Comparison of ENCODE assay signal across 20 cellular contexts in the genomic region with DNA sequence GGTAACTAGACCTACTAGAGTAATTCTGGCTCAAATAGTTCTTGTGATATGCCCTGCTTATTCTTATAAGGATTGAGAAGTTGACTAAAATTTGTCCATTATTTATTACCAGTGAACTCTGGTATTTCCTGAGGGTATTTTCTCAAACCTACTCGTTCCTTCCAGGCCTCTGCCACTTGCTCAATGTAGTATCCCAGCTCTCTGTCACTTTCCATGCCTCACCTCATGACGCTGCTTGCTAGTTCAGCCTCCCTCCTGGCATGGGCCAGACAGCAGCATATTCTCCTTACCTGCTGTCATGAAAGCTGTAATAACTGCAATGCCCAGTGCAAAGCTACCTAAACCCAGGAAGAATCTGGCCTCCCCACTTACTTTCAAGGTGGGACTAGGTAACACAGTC.
DNase-seq lines count a peak whose midpoint lies in the region; ATAC-seq and TF ChIP-seq lines count a peak whose summit lies in the region.
"Had no signal": no experiment of that assay in that cellular context is flagged by ENCODE, and none has a peak within 500 bp of the region (broad histone marks: within the 10 kb centered on the region; RNA-seq: fewer than 3 reads in every experiment).

No MANE protein-coding gene starts in this region.

- 80% methylated on average over 2 of the region's 2 CpGs for WGBS in SK-N-SH (ENCODE audit: low lambda C conversion rate)
- 63% methylated on average over 2 of the region's 2 CpGs for WGBS in esophagus muscularis mucosa

- H3K27me3 Mint-ChIP-seq in nephron progenitor cell (ENCODE audit: low read depth, poor library complexity): peaks cover 4% of the 10 kb centered on the region
- H3K27me3 Mint-ChIP-seq: activated CD8-positive, alpha-beta T cell treated with anti-CD3 and anti-CD28 coated beads for 36 hours; activated T-helper 17 cell treated with anti-CD3 and anti-CD28 coated beads, Interleukin-2, amount 50 U/mL, for 72 hours; dendritic cell treated with granulocyte-macrophage colony-stimulating factor and Interleukin-4, amounts not matched to agents 40 ng/mL and 50 ng/mL, for 4 days; naive B cell had no signal

- H3K4me3 ChIP-seq in SK-N-SH (ENCODE audit: low read depth in 2 of 2, low read length in 1 of 2): no peak overlapping the region
- H3K4me3 ChIP-seq in esophagus muscularis mucosa: no peak overlapping the region
- H3K4me3 ChIP-seq in upper lobe of right lung: no peak overlapping the region
- H3K4me3 ChIP-seq: GM23338, thyroid gland had no signal

- POLR2A ChIA-PET in SK-N-SH (lab: Yijun Ruan, JAX): no interaction called here

- H3K4me1 ChIP-seq in SK-N-SH (ENCODE audit: control insufficient read depth in 1 of 2, insufficient read depth in 2 of 2, low read depth in 1 of 2, low read length in 1 of 2): peaks cover 2 to 38% of the 10 kb centered on the region in 2 experiments; a peak in 2 of 4 replicates
- H3K4me1 ChIP-seq in esophagus muscularis mucosa: peaks cover 12 to 31% (median 28%) of the 10 kb centered on the region in 4 donors
- H3K4me1 ChIP-seq in upper lobe of right lung: no peaks in the 10 kb centered on the region
- H3K4me1 ChIP-seq: thyroid gland had no signal

- H3K9me3 ChIP-seq in SK-N-SH (no peaks in the 10 kb centered on the region), esophagus muscularis mucosa (no peaks in the 10 kb centered on the region), upper lobe of right lung (no peaks in the 10 kb centered on the region)
- H3K9me3 ChIP-seq: thyroid gland had no signal

- no peaks in the 10 kb centered on the region for H3K9me2 ChIP-seq in SK-N-SH

- H3K79me2 ChIP-seq in SK-N-SH (ENCODE audit: insufficient read depth): no peaks in the 10 kb centered on the region

- peak overlapping the region; percentile 69 for H3K4me2 ChIP-seq in SK-N-SH
- H3K4me2 ChIP-seq: GM23338 had no signal

- intact Hi-C loops in esophagus muscularis mucosa (cut with DNase I) (loop anchor here (5.0 kb wide), 1 partner anchor 718 kb away; no protein-coding TSS in a partner anchor), upper lobe of right lung (cut with DNase I) (no loop called here)

- no peaks in the 10 kb centered on the region for H4K20me1 ChIP-seq in SK-N-SH (ENCODE audit: insufficient read depth)

- H3K27me3 ChIP-seq in SK-N-SH (ENCODE audit: insufficient read depth): no peaks in the 10 kb centered on the region
- H3K27me3 ChIP-seq in esophagus muscularis mucosa: no peaks in the 10 kb centered on the region
- no peaks in the 10 kb centered on the region for H3K27me3 ChIP-seq in upper lobe of right lung
- H3K27me3 ChIP-seq: thyroid gland had no signal

- H3K4me3 Mint-ChIP-seq in nephron progenitor cell: no peak overlapping the region
- H3K4me3 Mint-ChIP-seq: activated CD8-positive, alpha-beta T cell treated with anti-CD3 and anti-CD28 coated beads for 36 hours; activated T-helper 17 cell treated with anti-CD3 and anti-CD28 coated beads, Interleukin-2, amount 50 U/mL, for 72 hours; CD4-positive, alpha-beta memory T cell; dendritic cell treated with granulocyte-macrophage colony-stimulating factor and Interleukin-4, amounts not matched to agents 40 ng/mL and 50 ng/mL, for 4 days; GM23338; naive B cell had no signal

- CTCF ChIA-PET in SK-N-SH (lab: Yijun Ruan, JAX): interaction anchor here (0.9 to 1.3 kb wide), 4 partner anchors 13 to 1176 kb away, joined by 3 to 10 read pairs (median 4); no protein-coding TSS in a partner anchor

- TF ChIP-seq RAD21 in SK-N-SH (IDR thresholded peaks at IDR 0.05; ENCODE audit: low read length): no peak

- no peaks in the 10 kb centered on the region for H3K36me3 Mint-ChIP-seq in nephron progenitor cell (ENCODE audit: low read depth)
- H3K36me3 Mint-ChIP-seq: CD4-positive, alpha-beta memory T cell; naive B cell had no signal

- H3K27ac Mint-ChIP-seq in nephron progenitor cell: peak overlapping the region; percentile 8
- H3K27ac Mint-ChIP-seq: activated CD8-positive, alpha-beta T cell treated with anti-CD3 and anti-CD28 coated beads for 36 hours; activated T-helper 17 cell treated with anti-CD3 and anti-CD28 coated beads, Interleukin-2, amount 50 U/mL, for 72 hours; CD4-positive, alpha-beta memory T cell; dendritic cell treated with granulocyte-macrophage colony-stimulating factor and Interleukin-4, amounts not matched to agents 40 ng/mL and 50 ng/mL, for 4 days; GM23338 had no signal

- DNase-seq in SK-N-SH (no peak), esophagus muscularis mucosa (ENCODE audit: extremely low spot score) (no peak), nephron progenitor cell (no peak), upper lobe of right lung (no peak)
- DNase-seq in activated CD8-positive, alpha-beta memory T cell treated with anti-CD3 and anti-CD28 coated beads, Interleukin-2, amount 50 U/mL, for 4 hours: no peak
- DNase-seq: activated CD8-positive, alpha-beta T cell treated with anti-CD3 and anti-CD28 coated beads for 36 hours; amygdala; CD4-positive, alpha-beta memory T cell; naive B cell; NCI-H187; NCI-H526; OCI-M1 had no signal

- H3K36me3 ChIP-seq in SK-N-SH (replicated peaks in 1 of 2; ENCODE audit: control insufficient read depth in 1 of 2, insufficient read depth in 2 of 2, low read length in 1 of 2) (no peaks in the 10 kb centered on the region), esophagus muscularis mucosa (no peaks in the 10 kb centered on the region), upper lobe of right lung (no peaks in the 10 kb centered on the region)
- H3K36me3 ChIP-seq: thyroid gland had no signal

- peaks cover 8% of the 10 kb centered on the region for H3K4me1 Mint-ChIP-seq in nephron progenitor cell
- H3K4me1 Mint-ChIP-seq: activated T-helper 17 cell treated with anti-CD3 and anti-CD28 coated beads, Interleukin-2, amount 50 U/mL, for 72 hours; CD4-positive, alpha-beta memory T cell; GM23338; naive B cell had no signal

- no peak; the same call in 1 of the 3 replicates for ATAC-seq in SK-N-SH treated with all-trans-retinoic acid at 6 μM for 48 hours
- peak; percentile 20 for ATAC-seq in upper lobe of right lung
- ATAC-seq in activated CD4-positive, CD25-positive, alpha-beta regulatory T cell treated with anti-CD3 and anti-CD28 coated beads, Interleukin-2, amount 50 U/mL, for 24 hours: no peak
- ATAC-seq in HG02623 (IDR thresholded peaks at IDR 0.05; ENCODE audit: unreplicated experiment): no peak
- ATAC-seq: activated CD8-positive, alpha-beta T cell treated with anti-CD3 and anti-CD28 coated beads for 36 hours; activated T-helper 17 cell treated with anti-CD3 and anti-CD28 coated beads, Interleukin-2, amount 50 U/mL, for 72 hours; GM23338 had no signal

- H3K9ac ChIP-seq in SK-N-SH: peak overlapping the region; percentile 60

- H3K27ac ChIP-seq in SK-N-SH (ENCODE audit: low read depth in 2 of 2, low read length in 1 of 2): peak overlapping the region; percentile 24 to 87; a peak in 3 of 4 replicates
- peak overlapping the region; percentile 62 to 83 (median 74) for H3K27ac ChIP-seq in esophagus muscularis mucosa (replicated peaks in 1 of 4)
- H3K27ac ChIP-seq in upper lobe of right lung: peak overlapping the region; percentile 58
- H3K27ac ChIP-seq: 22Rv1, thyroid gland had no signal

- no peaks in the 10 kb centered on the region for H3K9me3 Mint-ChIP-seq in nephron progenitor cell
- H3K9me3 Mint-ChIP-seq: dendritic cell treated with granulocyte-macrophage colony-stimulating factor and Interleukin-4, amounts not matched to agents 40 ng/mL and 50 ng/mL, for 4 days; GM23338 had no signal

- no peak overlapping the region for H2AFZ ChIP-seq in SK-N-SH (ENCODE audit: low read depth)
- H2AFZ ChIP-seq: GM23338 had no signal

- TF ChIP-seq POLR2A in esophagus muscularis mucosa (IDR thresholded peaks at IDR 0.05; ENCODE audit: low read depth): no peak

- TF ChIP-seq EP300 in SK-N-SH (IDR thresholded peaks at IDR 0.05; ENCODE audit: borderline replicate concordance in 1 of 2, low read depth in 1 of 2, low read length in 1 of 2) (no peak), esophagus muscularis mucosa (IDR thresholded peaks at IDR 0.05) (no peak)

- no peak for TF ChIP-seq CTCF in SK-N-SH (IDR thresholded peaks at IDR 0.05)
- TF ChIP-seq CTCF in esophagus muscularis mucosa (IDR thresholded peaks at IDR 0.05): no peak
- TF ChIP-seq CTCF in nephron progenitor cell (IDR thresholded peaks at IDR 0.05): no peak
- TF ChIP-seq CTCF in upper lobe of right lung (IDR thresholded peaks at IDR 0.05): no peak

- peaks cover 42% of the 10 kb centered on the region for H3F3A ChIP-seq in SK-N-SH (replicated peaks; ENCODE audit: insufficient read depth)

TF ChIP-seq in SK-N-SH, 30 proteins besides CTCF, POLR2A, EP300 and RAD21 (continues in another document):
- TF ChIP-seq, protein P1, sequence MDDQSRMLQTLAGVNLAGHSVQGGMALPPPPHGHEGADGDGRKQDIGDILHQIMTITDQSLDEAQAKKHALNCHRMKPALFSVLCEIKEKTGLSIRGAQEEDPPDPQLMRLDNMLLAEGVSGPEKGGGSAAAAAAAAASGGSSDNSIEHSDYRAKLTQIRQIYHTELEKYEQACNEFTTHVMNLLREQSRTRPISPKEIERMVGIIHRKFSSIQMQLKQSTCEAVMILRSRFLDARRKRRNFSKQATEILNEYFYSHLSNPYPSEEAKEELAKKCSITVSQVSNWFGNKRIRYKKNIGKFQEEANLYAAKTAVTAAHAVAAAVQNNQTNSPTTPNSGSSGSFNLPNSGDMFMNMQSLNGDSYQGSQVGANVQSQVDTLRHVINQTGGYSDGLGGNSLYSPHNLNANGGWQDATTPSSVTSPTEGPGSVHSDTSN (IDR thresholded peaks at IDR 0.05): no peak
- TF ChIP-seq FOSL2 (IDR thresholded peaks at IDR 0.05; ENCODE audit: borderline replicate concordance, low read depth): no peak
- no peak for TF ChIP-seq SMC3 (IDR thresholded peaks at IDR 0.05; ENCODE audit: low read depth, low read length)
- no peak for TF ChIP-seq RCOR1 (IDR thresholded peaks at IDR 0.05; ENCODE audit: low read length)
- TF ChIP-seq GABPA (IDR thresholded peaks at IDR 0.05; ENCODE audit: low read depth): no peak
- no peak for TF ChIP-seq ELF1 (IDR thresholded peaks at IDR 0.05)

TF ChIP-seq in SK-N-SH treated with all-trans-retinoic acid at 6 μM for 48 hours, 23 proteins besides CTCF, POLR2A, EP300 and RAD21 (continues in another document):
- TF ChIP-seq SNAI2 (CRISPR knock-in tag; IDR thresholded peaks at IDR 0.05): no peak
